In genomic region chr10:75281980-75282379, GRCh38 we compare ENCODE assay signal across 20 cellular contexts. TPM values are rescaled to one million over a fixed set of nuclear protein-coding genes. Genes with fewer than 3 reads are reported as not detected.
DNase-seq lines count a peak whose midpoint lies in the region; ATAC-seq, FAIRE-seq and TF ChIP-seq lines count a peak whose summit lies in the region.
"Had no signal": no experiment of that assay in that cellular context is flagged by ENCODE, and none has a peak within 500 bp of the region (broad histone marks: within the 10 kb centered on the region; RNA-seq: fewer than 3 reads in every experiment).

No MANE protein-coding gene starts in this region.

- H3K27me3 ChIP-seq in breast epithelium: no peaks in the 10 kb centered on the region
- H3K27me3 ChIP-seq in foreskin keratinocyte: no peaks in the 10 kb centered on the region
- H3K27me3 ChIP-seq in small intestine (ENCODE audit: control insufficient read depth in 2 of 2, insufficient read depth in 2 of 2, low read length in 2 of 2): no peaks in the 10 kb centered on the region
- peaks cover 9% of the 10 kb centered on the region for H3K27me3 ChIP-seq in suprapubic skin

- WGBS in small intestine, 3 donors: 10 to 52% (median 21%) methylated on average over 2 of the region's 2 CpGs
- 38% methylated on average over 2 of the region's 2 CpGs for WGBS in suprapubic skin

- TF ChIP-seq CTCF in MCF 10A (IDR thresholded peaks at IDR 0.05; ENCODE audit: unreplicated experiment) (no peak), breast epithelium (IDR thresholded peaks at IDR 0.05) (no peak), foreskin keratinocyte (conservative IDR thresholded peaks at IDR 0.05) (no peak), suprapubic skin (IDR thresholded peaks at IDR 0.05) (no peak)

- no peak overlapping the region for H3K4me3 Mint-ChIP-seq in MCF 10A (ENCODE audit: unreplicated experiment)
- H3K4me3 Mint-ChIP-seq: GM23338, HFFc6 had no signal

- POLR2A ChIA-PET in MCF 10A (lab: Yijun Ruan, JAX): interaction anchor here (1.0 kb wide), 1 partner anchor 13 kb away, joined by 3 read pairs; no protein-coding TSS in a partner anchor

- no peak for TF ChIP-seq POLR2A in breast epithelium (IDR thresholded peaks at IDR 0.05)
- TF ChIP-seq POLR2A in suprapubic skin (IDR thresholded peaks at IDR 0.05): no peak

- H3K4me1 ChIP-seq in breast epithelium: no peaks in the 10 kb centered on the region
- no peaks in the 10 kb centered on the region for H3K4me1 ChIP-seq in foreskin keratinocyte
- H3K4me1 ChIP-seq in small intestine (ENCODE audit: control insufficient read depth in 2 of 2, insufficient read depth in 1 of 2, low read depth in 1 of 2, low read length in 1 of 2): no peaks in the 10 kb centered on the region
- peaks cover 17% of the 10 kb centered on the region for H3K4me1 ChIP-seq in suprapubic skin
- H3K4me1 ChIP-seq: A549, SJSA1 had no signal

- no peak overlapping the region for H3K27ac Mint-ChIP-seq in MCF 10A (ENCODE audit: low read depth, unreplicated experiment)
- H3K27ac Mint-ChIP-seq: GM23338, HFFc6 had no signal

- H3K27ac ChIP-seq in breast epithelium (no peak overlapping the region), foreskin keratinocyte (no peak overlapping the region), small intestine (ENCODE audit: low read depth in 1 of 2, low read length in 1 of 2) (no peak overlapping the region), suprapubic skin (no peak overlapping the region)
- H3K27ac ChIP-seq: A549, C4-2B, HL-60, SJSA1 had no signal

- no peaks in the 10 kb centered on the region for H3K9me3 ChIP-seq in breast epithelium
- H3K9me3 ChIP-seq in small intestine (ENCODE audit: control insufficient read depth, low read depth): no peaks in the 10 kb centered on the region
- no peaks in the 10 kb centered on the region for H3K9me3 ChIP-seq in suprapubic skin
- H3K9me3 ChIP-seq: A549, SJSA1 had no signal

- no peaks in the 10 kb centered on the region for H3K36me3 Mint-ChIP-seq in MCF 10A (ENCODE audit: insufficient read depth, unreplicated experiment)

- H3K9me3 Mint-ChIP-seq in MCF 10A (ENCODE audit: unreplicated experiment): no peaks in the 10 kb centered on the region
- H3K9me3 Mint-ChIP-seq: GM23338, HFFc6 had no signal

- in situ Hi-C loops in KBM-7 (cut with MboI; ENCODE audit: low pct_unique_long_range_greater_than_20kb, low sequenced_read_pairs): no loop called here

- no peaks in the 10 kb centered on the region for H3K36me3 ChIP-seq in breast epithelium
- H3K36me3 ChIP-seq in small intestine (ENCODE audit: control insufficient read depth in 2 of 2, insufficient read depth in 2 of 2, low read length in 2 of 2): no peaks in the 10 kb centered on the region
- H3K36me3 ChIP-seq in suprapubic skin: no peaks in the 10 kb centered on the region
- H3K36me3 ChIP-seq: SJSA1 had no signal

- no peaks in the 10 kb centered on the region for H3K4me1 Mint-ChIP-seq in MCF 10A (ENCODE audit: insufficient read depth, unreplicated experiment)

- CTCF ChIA-PET in MCF 10A (lab: Yijun Ruan, JAX): interaction anchor here (0.8 kb wide), 1 partner anchor 1562 kb away, joined by 3 read pairs; no protein-coding TSS in a partner anchor

- H3K4me3 ChIP-seq in breast epithelium (no peak overlapping the region), small intestine (ENCODE audit: low read depth in 1 of 2, low read length in 2 of 2) (no peak overlapping the region), suprapubic skin (no peak overlapping the region)
- H3K4me3 ChIP-seq: A549, GM23338, SJSA1 had no signal

- BruUV-seq in MCF 10A (replicated peaks; lab: Mats Ljungman, UMichigan): no TSS peak

- H3K27me3 Mint-ChIP-seq in MCF 10A (ENCODE audit: insufficient read depth, unreplicated experiment): no peaks in the 10 kb centered on the region

- TF ChIP-seq EP300 in suprapubic skin (IDR thresholded peaks at IDR 0.05): no peak

- DNase-seq in MCF 10A (ENCODE audit: unreplicated experiment) (peak; percentile 41), breast epithelium (ENCODE audit: low spot score in 2 of 2) (no peak), SW480 (ENCODE audit: low spot score) (peak; percentile 92), foreskin keratinocyte (peak; percentile 49 to 65), small intestine (peak; percentile 75), KBM-7 (no peak), ecto neural progenitor cell (ENCODE audit: low spot score) (no peak), suprapubic skin (ENCODE audit: low spot score in 2 of 2) (no peak)
- DNase-seq: DMS79 treated with DMSO at 0.1 percent for 48 hours, GDM1, HFFc6, NCI-H1105 treated with DMSO at 0.1 percent for 48 hours, NCI-H187, NCI-H2171 had no signal

- peak; percentile 49 for ATAC-seq in foreskin keratinocyte
- ATAC-seq: A549, GM23338 had no signal

- FAIRE-seq in small intestine (lab: Jason Lieb, UNC): no peak
- FAIRE-seq: A549, GM12892 had no signal

- intact Hi-C loops in MCF 10A (cut with micrococcal nuclease): no loop called here
- intact Hi-C loops in breast epithelium (cut with DNase I; ENCODE audit: low total_unique reads): no loop called here

RNA-seq across cellular contexts. Expression of gene COMTD1, which starts 46.2 kb away (rescaled TPM):
- total RNA-seq in MCF 10A (2022) (18.3 and 34.3 TPM in 2 replicates), breast epithelium (10 to 100 TPM; 21.0 to 28.5 (median 21.7) TPM), foreskin keratinocyte (21.3 and 28.2 TPM in 2 replicates), suprapubic skin (10 to 100 TPM; 32.4 to 69.8 (median 46.7) TPM)
- polyA plus RNA-seq in foreskin keratinocyte (30.3 and 34.1 TPM in 2 replicates), small intestine (100 to 1,000 TPM; 132 to 510 (median 325) TPM)

Comparison
In these comparisons a context has a peak if more than half of its experiments do, and no peak if none do; other contexts are left out.
1. DNase-seq: peak in MCF 10A (single experiment), SW480 (single experiment), foreskin keratinocyte (2 of 2) and small intestine (single experiment); none in breast epithelium (0 of 2), KBM-7 (single experiment), ecto neural progenitor cell (single experiment) and suprapubic skin (0 of 2).